In genomic region chr3:171833775-171834460, GRCh38 we compare ENCODE assay signal across 10 cellular contexts. TPM values are rescaled to one million over a fixed set of nuclear protein-coding genes. Genes with fewer than 3 reads are reported as not detected.
DNase-seq lines count a peak whose midpoint lies in the region; ATAC-seq and TF ChIP-seq lines count a peak whose summit lies in the region.
"Had no signal": no experiment of that assay in that cellular context is flagged by ENCODE, and none has a peak within 500 bp of the region (broad histone marks: within the 10 kb centered on the region; RNA-seq: fewer than 3 reads in every experiment).

No MANE protein-coding gene starts in this region.

- intact Hi-C loops in CD8-positive, alpha-beta T cell (cut with DNase I, micrococcal nuclease) = loop anchor here (10.0 kb wide), 2 partner anchors 129 to 511 kb away; no protein-coding TSS in a partner anchor

- no peaks in the 10 kb centered on the region for H3K36me3 ChIP-seq in CD8-positive, alpha-beta T cell (ENCODE audit: insufficient read depth, low read length)

- no peaks in the 10 kb centered on the region for H3K36me3 Mint-ChIP-seq in CD8-positive, alpha-beta T cell
- H3K36me3 Mint-ChIP-seq: CD4-positive, alpha-beta memory T cell had no signal

- POLR2A ChIA-PET in CD8-positive, alpha-beta T cell (lab: Charles Lee) = no interaction called here

- H3K4me1 ChIP-seq in CD8-positive, alpha-beta T cell (ENCODE audit: insufficient read depth, low read length) = no peaks in the 10 kb centered on the region

- no peak overlapping the region for H3K4me3 Mint-ChIP-seq in CD8-positive, alpha-beta T cell
- H3K4me3 Mint-ChIP-seq: CD4-positive, alpha-beta memory T cell had no signal

- H3K27ac Mint-ChIP-seq in CD8-positive, alpha-beta T cell = no peak overlapping the region
- H3K27ac Mint-ChIP-seq: CD4-positive, alpha-beta memory T cell had no signal

- no peak overlapping the region for H3K27ac ChIP-seq in CD8-positive, alpha-beta T cell (ENCODE audit: low read depth, low read length)

- no peak for TF ChIP-seq CTCF in CD8-positive, alpha-beta T cell (IDR thresholded peaks at IDR 0.05)

- CTCF ChIA-PET in CD8-positive, alpha-beta T cell (lab: Charles Lee) = interaction anchor here (0.6 kb wide), 1 partner anchor 498 kb away, joined by 5 read pairs; no protein-coding TSS in a partner anchor

- ATAC-seq in HG03159 (IDR thresholded peaks at IDR 0.05; ENCODE audit: unreplicated experiment) = peak; percentile 61
- ATAC-seq in CD8-positive, alpha-beta T cell = no peak

- DNase-seq in NCI-H1436 (lab: John Stamatoyannopoulos, UW) (peak; percentile 46), NCI-H1436 treated with DMSO at 0.1 percent for 48 hours (lab: John Stamatoyannopoulos, UW) (no peak), RPMI7951 (ENCODE audit: low read depth) (peak; percentile 49), globus pallidus (ENCODE audit: low spot score) (peak; percentile 67), superior temporal gyrus (ENCODE audit: extremely low spot score) (peak; percentile 74), NK-92 (lab: John Stamatoyannopoulos, UW; ENCODE audit: unreplicated experiment) (no peak)
- DNase-seq in CD8-positive, alpha-beta T cell = no peak

- no peaks in the 10 kb centered on the region for H3K9me3 Mint-ChIP-seq in CD8-positive, alpha-beta T cell
- H3K9me3 Mint-ChIP-seq: CD4-positive, alpha-beta memory T cell had no signal

- H3K4me1 Mint-ChIP-seq in CD8-positive, alpha-beta T cell (ENCODE audit: low read depth) = no peaks in the 10 kb centered on the region

- H3K27me3 Mint-ChIP-seq in CD8-positive, alpha-beta T cell (ENCODE audit: low read depth) = no peaks in the 10 kb centered on the region

- H3K4me3 ChIP-seq in CD8-positive, alpha-beta T cell (ENCODE audit: low read depth, low read length) = no peak overlapping the region

- H3K9me3 ChIP-seq in CD8-positive, alpha-beta T cell (ENCODE audit: low read length) = no peaks in the 10 kb centered on the region

- H3K27me3 ChIP-seq in CD8-positive, alpha-beta T cell (ENCODE audit: insufficient read depth, low read length) = no peaks in the 10 kb centered on the region

RNA-seq across cellular contexts. Expression of gene TMEM212, which starts 9.2 kb away (rescaled TPM):
- not detected in 2 replicates for total RNA-seq in RPMI7951 (2014; rRNA removed; shearing (Covaris generic))
- total RNA-seq in CD8-positive, alpha-beta T cell = not detected
- total RNA-seq: activated CD8-positive, alpha-beta memory T cell treated with anti-CD3 and anti-CD28 coated beads for 36 hours; CD4-positive, alpha-beta memory T cell had no signal

RNA-seq across cellular contexts. Expression of gene PLD1, which starts 23.6 kb away (rescaled TPM):
- 9.7 and 10.9 TPM in 2 replicates for total RNA-seq in RPMI7951 (2014; rRNA removed; shearing (Covaris generic))
- 1 to 10 TPM; 1.1 to 1.6 TPM for total RNA-seq in CD8-positive, alpha-beta T cell

Comparison
In these comparisons a context has a peak if more than half of its experiments do, and no peak if none do; other contexts are left out.
1. DNase-seq: peak in NCI-H1436 (single experiment), RPMI7951 (single experiment), globus pallidus (single experiment) and superior temporal gyrus (single experiment); none in NCI-H1436 treated with DMSO at 0.1 percent for 48 hours (single experiment), CD8-positive, alpha-beta T cell (0 of 7) and NK-92 (single experiment).